ENCODE assay signal across 8 cellular contexts in genomic region chr11:62081378-62082291, GRCh38. TPM values are rescaled to one million over a fixed set of nuclear protein-coding genes. Genes with fewer than 3 reads are reported as not detected.
DNase-seq lines count a peak whose midpoint lies in the region; ATAC-seq and TF ChIP-seq lines count a peak whose summit lies in the region.

No MANE protein-coding gene starts in this region.

- H3K9me3 Mint-ChIP-seq in naive B cell: no peaks in the 10 kb centered on the region

- no peaks in the 10 kb centered on the region for H3K79me2 ChIP-seq in OCI-LY3 (ENCODE audit: low read length)

- H3K4me1 ChIP-seq in OCI-LY3 (ENCODE audit: low read length): peaks cover 10% of the 10 kb centered on the region

- H3K4me1 Mint-ChIP-seq in naive B cell: peaks cover 0 to 8% (median 6%) of the 10 kb centered on the region in 3 donors

- H3K36me3 ChIP-seq in OCI-LY3 (replicated peaks; ENCODE audit: low read depth, low read length): no peaks in the 10 kb centered on the region

- DNase-seq in CMK (ENCODE audit: low read depth): peak; percentile 18
- peak; percentile 38 for DNase-seq in Jurkat, Clone E6-1 (ENCODE audit: low read depth, low spot score)
- DNase-seq in activated T-cell treated with anti-CD3 and anti-CD28 coated beads for 1 hour (ENCODE audit: low read depth): peak; percentile 80
- DNase-seq in epithelial cell of proximal tubule (ENCODE audit: low read depth): peak; percentile 72
- peak; percentile 74 for DNase-seq in naive B cell
- DNase-seq in stimulated activated CD8-positive, alpha-beta memory T cell treated with anti-CD3 and anti-CD28 coated beads, Interleukin-7, amount 100 ng/mL, for 4 hours (ENCODE audit: low read depth in 2 of 2): peak; percentile 60 to 67

- peak overlapping the region in 7 of 8 donors; percentile 7 to 73 (median 35) for H3K4me3 Mint-ChIP-seq in naive B cell

- H3K27ac ChIP-seq in OCI-LY3 (ENCODE audit: low read length): no peak overlapping the region

- no peaks in the 10 kb centered on the region for H3K36me3 Mint-ChIP-seq in naive B cell

- H3K4me2 ChIP-seq in OCI-LY3 (ENCODE audit: low read length): peak overlapping the region; percentile 90

- TF ChIP-seq CTCF in OCI-LY3 (IDR thresholded peaks at IDR 0.05; ENCODE audit: low read depth, low read length) (peak; percentile 99), epithelial cell of proximal tubule (conservative IDR thresholded peaks at IDR 0.05; ENCODE audit: low read depth, low read length) (peak; percentile 89)

- ATAC-seq in naive B cell (ENCODE audit: low read depth in 2 of 2) (peak; percentile 76 to 82), GM21526 (IDR thresholded peaks at IDR 0.05; ENCODE audit: low FRiP score, unreplicated experiment) (no peak)

- H2AFZ ChIP-seq in OCI-LY3 (ENCODE audit: low read depth, low read length): peak overlapping the region; percentile 72

- H3K9me3 ChIP-seq in OCI-LY3 (ENCODE audit: insufficient read depth, low read length): no peaks in the 10 kb centered on the region

- H3K27ac Mint-ChIP-seq in naive B cell: peak overlapping the region in 4 of 6 donors; percentile 21 to 86 (median 76)

- H3K27me3 Mint-ChIP-seq in naive B cell: peaks cover 0 to 5% (median 5%) of the 10 kb centered on the region in 3 donors

- H4K20me1 ChIP-seq in OCI-LY3 (ENCODE audit: insufficient read depth, low read length): no peaks in the 10 kb centered on the region

- H3K9ac ChIP-seq in OCI-LY3 (ENCODE audit: low read length): peak overlapping the region; percentile 18; the same call in 1 of the 2 replicates

- 0 out of 2 replicates have a peak, but pooled peaks cover 3% of the 10 kb centered on the region for H3K27me3 ChIP-seq in OCI-LY3 (ENCODE audit: low read depth, low read length)

- peak overlapping the region; percentile 21 for H3K4me3 ChIP-seq in Jurkat, Clone E6-1 (ENCODE audit: low read length)
- H3K4me3 ChIP-seq in OCI-LY3 (ENCODE audit: low read length) (peak overlapping the region; percentile 69), epithelial cell of proximal tubule (ENCODE audit: low read depth, low read length) (peak overlapping the region; percentile 41)

RNA-seq across cellular contexts. Expression of gene INCENP, which starts 42.2 kb away (rescaled TPM):
- polyA plus RNA-seq in Jurkat, Clone E6-1 (2012; ENCODE audit: insufficient read depth, insufficient read length): 97.4 TPM
- 32.3 and 51.9 TPM in 2 replicates for total RNA-seq in epithelial cell of proximal tubule
- polyA plus RNA-seq in naive B cell (ENCODE audit: low read depth in 6 of 6): 1 to 10 TPM in 5 of 6 donors, not detected in 1; 1.3 to 2.8 (median 2.0) TPM

Comparison
In these comparisons a context has a peak if more than half of its experiments do, and no peak if none do; other contexts are left out.
1. DNase-seq: peak in every context shown above with its lines; median percentile 80 in activated T-cell treated with anti-CD3 and anti-CD28 coated beads for 1 hour; 74 in naive B cell; 72 in epithelial cell of proximal tubule; 64 in stimulated activated CD8-positive, alpha-beta memory T cell treated with anti-CD3 and anti-CD28 coated beads, Interleukin-7, amount 100 ng/mL, for 4 hours; 38 in Jurkat, Clone E6-1; 18 in CMK.